8 cellular contexts compared by ENCODE assay signal in the genomic region with DNA sequence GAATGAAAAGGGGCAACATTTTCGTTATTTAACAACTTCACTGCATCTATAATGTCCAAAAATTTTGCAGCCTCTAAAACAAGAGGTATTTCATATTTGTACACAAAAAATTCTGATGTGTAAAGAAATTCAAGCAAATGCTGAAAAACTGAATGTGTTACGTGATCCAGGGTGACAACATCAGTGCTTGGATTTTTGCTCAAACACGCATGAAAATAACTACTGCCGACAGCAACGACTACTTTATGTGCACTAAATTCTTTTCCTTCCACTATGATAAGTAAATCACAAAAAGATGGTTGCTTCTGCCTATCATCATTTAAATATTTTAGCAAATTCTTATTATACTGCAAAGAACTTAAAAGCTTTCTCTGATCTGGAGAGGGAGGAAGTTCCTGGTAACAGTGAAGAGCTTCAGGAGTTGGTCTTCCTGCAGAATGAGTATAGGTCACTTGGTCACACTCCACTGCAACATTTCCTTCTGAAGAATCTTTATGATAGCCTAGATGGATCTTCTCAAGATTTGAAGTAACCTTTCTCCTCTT. TPM values are rescaled to one million over a fixed set of nuclear protein-coding genes. Genes with fewer than 3 reads are reported as not detected.
DNase-seq lines count a peak whose midpoint lies in the region; ATAC-seq and TF ChIP-seq lines count a peak whose summit lies in the region.

No MANE protein-coding gene starts in this region.

- peaks cover 11% of the 10 kb centered on the region for H3K4me1 ChIP-seq in Loucy (ENCODE audit: insufficient read depth, low read length, poor library complexity, severe bottlenecking)

- no peak for TF ChIP-seq CTCF in Loucy (conservative IDR thresholded peaks at IDR 0.05; ENCODE audit: low read length)

- peaks cover 76% of the 10 kb centered on the region for H3K4me1 Mint-ChIP-seq in central memory CD8-positive, alpha-beta T cell
- H3K4me1 Mint-ChIP-seq in natural killer cell treated with Interleukin-12 subunit alpha and Interleukin-12 subunit beta and Interleukin-15 and Interleukin-18, amount 100 ng/mL, for 72 hours (ENCODE audit: low read depth in 2 of 2), result peaks cover 30 to 63% of the 10 kb centered on the region in 2 donors

- H3K27me3 ChIP-seq in Loucy (ENCODE audit: insufficient read depth, low read length, poor library complexity, severe bottlenecking), result no peaks in the 10 kb centered on the region

- H3K4me3 Mint-ChIP-seq in central memory CD8-positive, alpha-beta T cell, result peak overlapping the region; percentile 93
- H3K4me3 Mint-ChIP-seq in natural killer cell treated with Interleukin-12 subunit alpha and Interleukin-12 subunit beta and Interleukin-15 and Interleukin-18, amount 100 ng/mL, for 72 hours, result peak overlapping the region; percentile 98

- no peaks in the 10 kb centered on the region for H3K9me3 ChIP-seq in Loucy (ENCODE audit: insufficient read depth, low read depth, low read length)

- peak overlapping the region; percentile 81 for H3K9ac ChIP-seq in Loucy (ENCODE audit: low read depth, low read length, poor library complexity, severe bottlenecking)

- H3F3A ChIP-seq in Loucy (ENCODE audit: low read depth), result no peaks in the 10 kb centered on the region

- peak; percentile 52 for DNase-seq in DMS79 (lab: John Stamatoyannopoulos, UW)
- no peak for DNase-seq in central memory CD8-positive, alpha-beta T cell (ENCODE audit: low spot score in 2 of 2)
- DNase-seq in natural killer cell treated with Interleukin-12 subunit alpha and Interleukin-12 subunit beta and Interleukin-15 and Interleukin-18, amount 100 ng/mL, for 72 hours (ENCODE audit: low spot score), result no peak
- DNase-seq in dermis blood vessel endothelial cell, result no peak

- peaks cover 11% of the 10 kb centered on the region for H4K20me1 ChIP-seq in Loucy (ENCODE audit: insufficient read depth, low read length, poor library complexity, severe bottlenecking)

- no peaks in the 10 kb centered on the region for H3K27me3 Mint-ChIP-seq in central memory CD8-positive, alpha-beta T cell
- no peaks in the 10 kb centered on the region for H3K27me3 Mint-ChIP-seq in natural killer cell treated with Interleukin-12 subunit alpha and Interleukin-12 subunit beta and Interleukin-15 and Interleukin-18, amount 100 ng/mL, for 72 hours

- no peaks in the 10 kb centered on the region for H3K9me3 Mint-ChIP-seq in central memory CD8-positive, alpha-beta T cell
- H3K9me3 Mint-ChIP-seq in natural killer cell treated with Interleukin-12 subunit alpha and Interleukin-12 subunit beta and Interleukin-15 and Interleukin-18, amount 100 ng/mL, for 72 hours, result no peaks in the 10 kb centered on the region

- H3K9me2 ChIP-seq in Loucy (replicated peaks; ENCODE audit: low read depth, low read length), result no peaks in the 10 kb centered on the region

- peak overlapping the region; percentile 85 for H3K4me3 ChIP-seq in Loucy (ENCODE audit: low read length, poor library complexity, severe bottlenecking)

- no peak for ATAC-seq in central memory CD8-positive, alpha-beta T cell (replicated peaks; ENCODE audit: extremely low read depth, poor library complexity, severe bottlenecking)
- ATAC-seq in natural killer cell treated with Interleukin-12 subunit alpha and Interleukin-12 subunit beta and Interleukin-15 and Interleukin-18, amount 100 ng/mL, for 72 hours, result no peak
- no peak for ATAC-seq in HG02623 (IDR thresholded peaks at IDR 0.05; ENCODE audit: unreplicated experiment)
- ATAC-seq in GM21367 (IDR thresholded peaks at IDR 0.05; ENCODE audit: unreplicated experiment), result no peak
- ATAC-seq in HG03175 (IDR thresholded peaks at IDR 0.05; ENCODE audit: unreplicated experiment), result no peak

- H3K79me2 ChIP-seq in Loucy (ENCODE audit: insufficient read depth, low read length), result peaks cover 41% of the 10 kb centered on the region

- H3K36me3 ChIP-seq in Loucy (ENCODE audit: insufficient read depth, low read length), result no peaks in the 10 kb centered on the region

- peak overlapping the region; percentile 85; the same call in 1 of the 2 replicates for H2AFZ ChIP-seq in Loucy (ENCODE audit: low read length)

- H3K4me2 ChIP-seq in Loucy (ENCODE audit: low read depth, low read length, poor library complexity, severe bottlenecking), result peak overlapping the region; percentile 58

- peaks cover 9% of the 10 kb centered on the region for H3K36me3 Mint-ChIP-seq in central memory CD8-positive, alpha-beta T cell (ENCODE audit: insufficient read depth)
- H3K36me3 Mint-ChIP-seq in natural killer cell treated with Interleukin-12 subunit alpha and Interleukin-12 subunit beta and Interleukin-15 and Interleukin-18, amount 100 ng/mL, for 72 hours, result no peaks in the 10 kb centered on the region

- peak overlapping the region; percentile 92 for H3K27ac Mint-ChIP-seq in central memory CD8-positive, alpha-beta T cell (ENCODE audit: low read depth)
- peak overlapping the region; percentile 86 to 95 for H3K27ac Mint-ChIP-seq in natural killer cell treated with Interleukin-12 subunit alpha and Interleukin-12 subunit beta and Interleukin-15 and Interleukin-18, amount 100 ng/mL, for 72 hours

RNA-seq across cellular contexts. Expression of a gene that starts 1.1 kb away (rescaled TPM):
- total RNA-seq in natural killer cell treated with Interleukin-12 subunit alpha and Interleukin-12 subunit beta and Interleukin-15 and Interleukin-18, amount 100 ng/mL, for 72 hours, result 1 to 10 TPM; 5.6 to 5.7 TPM
- total RNA-seq in dermis blood vessel endothelial cell, result 8.5 and 9.4 TPM in 2 replicates

RNA-seq across cellular contexts. Expression of a gene that starts 53.5 kb away (rescaled TPM):
- 10 to 100 TPM; 17.6 to 40.7 TPM for total RNA-seq in natural killer cell treated with Interleukin-12 subunit alpha and Interleukin-12 subunit beta and Interleukin-15 and Interleukin-18, amount 100 ng/mL, for 72 hours
- total RNA-seq in dermis blood vessel endothelial cell, result 12.3 and 80.6 TPM in 2 replicates
